10 cellular contexts compared by ENCODE assay signal in the genomic region with DNA sequence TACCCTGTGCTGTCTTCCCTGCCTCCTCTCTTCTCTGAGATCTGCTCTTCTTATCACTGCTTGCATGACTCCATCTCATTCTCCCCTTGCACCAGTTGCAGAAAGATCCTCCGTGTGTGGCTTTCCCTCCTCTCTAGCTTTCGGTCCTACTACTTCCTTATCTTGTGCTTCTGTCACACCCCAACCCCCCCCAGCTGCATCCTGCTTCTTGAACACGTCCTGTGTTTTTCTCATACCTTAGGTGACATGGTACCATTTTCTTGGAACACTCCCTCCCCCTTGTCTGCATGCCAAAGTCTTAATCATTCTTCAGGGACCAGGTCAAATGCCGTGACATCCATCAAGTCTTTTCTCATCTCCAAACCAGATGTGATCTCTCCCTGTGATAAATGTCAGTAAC. TPM values are rescaled to one million over a fixed set of nuclear protein-coding genes. Genes with fewer than 3 reads are reported as not detected.
A peak's percentile ranks its signal among the peaks of the same experiment; 100 is the strongest.
DNase-seq lines count a peak whose midpoint lies in the region; ATAC-seq and TF ChIP-seq lines count a peak whose summit lies in the region.
"Had no signal": no experiment of that assay in that cellular context is flagged by ENCODE, and none has a peak within 500 bp of the region (broad histone marks: within the 10 kb centered on the region; RNA-seq: fewer than 3 reads in every experiment).

No MANE protein-coding gene starts in this region.

- CTCF ChIA-PET in Calu3 (lab: Charles Lee) = no interaction called here

- no peaks in the 10 kb centered on the region for H3K27me3 Mint-ChIP-seq in CD4-positive, CD25-positive, alpha-beta regulatory T cell
- H3K27me3 Mint-ChIP-seq in activated naive CD8-positive, alpha-beta T cell = no peaks in the 10 kb centered on the region
- H3K27me3 Mint-ChIP-seq in nephron (ENCODE audit: low read depth) = no peaks in the 10 kb centered on the region
- no peaks in the 10 kb centered on the region for H3K27me3 Mint-ChIP-seq in Calu3 (ENCODE audit: unreplicated experiment)

- no peak for TF ChIP-seq CTCF in nephron (IDR thresholded peaks at IDR 0.05; ENCODE audit: unreplicated experiment in 3 of 3)
- TF ChIP-seq CTCF in Calu3 (IDR thresholded peaks at IDR 0.05; ENCODE audit: unreplicated experiment) = no peak

- H3K27me3 ChIP-seq in CD4-positive, CD25-positive, alpha-beta regulatory T cell (ENCODE audit: control insufficient read depth, insufficient read depth, low read length) = no peaks in the 10 kb centered on the region
- H3K27me3 ChIP-seq: cardiac muscle cell had no signal

- H3K9me3 Mint-ChIP-seq in CD4-positive, CD25-positive, alpha-beta regulatory T cell = peaks cover 0 to 2% (median 0%) of the 10 kb centered on the region in 7 donors
- H3K9me3 Mint-ChIP-seq in activated naive CD8-positive, alpha-beta T cell (ENCODE audit: low read depth) = no peaks in the 10 kb centered on the region
- H3K9me3 Mint-ChIP-seq in nephron = peaks cover 14% of the 10 kb centered on the region
- H3K9me3 Mint-ChIP-seq in Calu3 (ENCODE audit: low read depth, unreplicated experiment) = no peaks in the 10 kb centered on the region

- DNase-seq in CD4-positive, CD25-positive, alpha-beta regulatory T cell = peak in 1 of 3 donors; percentile 67
- DNase-seq in Kasumi-1 (lab: John Stamatoyannopoulos, UW) (peak; percentile 43 to 48), HUDEP-2 (lab: John Stamatoyannopoulos, UW; ENCODE audit: unreplicated experiment in 76 of 76) (no peak), Calu3 (no peak)
- DNase-seq: posterior cingulate gyrus had no signal

- H3K36me3 Mint-ChIP-seq in CD4-positive, CD25-positive, alpha-beta regulatory T cell = no peaks in the 10 kb centered on the region
- peaks cover 2% of the 10 kb centered on the region for H3K36me3 Mint-ChIP-seq in activated naive CD8-positive, alpha-beta T cell
- H3K36me3 Mint-ChIP-seq in nephron (ENCODE audit: low read depth) = no peaks in the 10 kb centered on the region
- no peaks in the 10 kb centered on the region for H3K36me3 Mint-ChIP-seq in Calu3 (ENCODE audit: insufficient read depth, unreplicated experiment)

- no peak for ATAC-seq in CD4-positive, CD25-positive, alpha-beta regulatory T cell (ENCODE audit: low read depth in 2 of 2)
- ATAC-seq in GM19463 (IDR thresholded peaks at IDR 0.05; ENCODE audit: unreplicated experiment) = no peak
- ATAC-seq in GM21576 (IDR thresholded peaks at IDR 0.05; ENCODE audit: unreplicated experiment) = no peak

- intact Hi-C loops in Calu3 (cut with micrococcal nuclease; ENCODE audit: unreplicated experiment) = no loop called here

- no peaks in the 10 kb centered on the region for H3K9me3 ChIP-seq in CD4-positive, CD25-positive, alpha-beta regulatory T cell (ENCODE audit: control insufficient read depth in 2 of 2, low read length in 2 of 2)

- H3K27ac ChIP-seq in CD4-positive, CD25-positive, alpha-beta regulatory T cell (ENCODE audit: insufficient read depth, low read length, poor library complexity, severe bottlenecking) = no peak overlapping the region
- H3K27ac ChIP-seq: cardiac muscle cell had no signal

- H3K4me1 Mint-ChIP-seq in CD4-positive, CD25-positive, alpha-beta regulatory T cell = peaks cover 0 to 21% (median 17%) of the 10 kb centered on the region in 4 donors
- H3K4me1 Mint-ChIP-seq in activated naive CD8-positive, alpha-beta T cell (ENCODE audit: low read depth) = peaks cover 31% of the 10 kb centered on the region
- H3K4me1 Mint-ChIP-seq in nephron = peaks cover 40% of the 10 kb centered on the region
- H3K4me1 Mint-ChIP-seq in Calu3 (ENCODE audit: low read depth, unreplicated experiment) = peaks cover 14% of the 10 kb centered on the region

- H3K4me1 ChIP-seq in CD4-positive, CD25-positive, alpha-beta regulatory T cell (ENCODE audit: control insufficient read depth, insufficient read depth, low read length, poor library complexity, severe bottlenecking) = peaks cover 7% of the 10 kb centered on the region

- BruUV-seq in Calu3 (replicated peaks; lab: Mats Ljungman, UMichigan) = no TSS peak

- peak overlapping the region in 1 of 4 donors; percentile 7 for H3K4me3 Mint-ChIP-seq in CD4-positive, CD25-positive, alpha-beta regulatory T cell
- peak overlapping the region; percentile 24 for H3K4me3 Mint-ChIP-seq in activated naive CD8-positive, alpha-beta T cell
- no peak overlapping the region for H3K4me3 Mint-ChIP-seq in nephron
- H3K4me3 Mint-ChIP-seq in Calu3 (ENCODE audit: low read depth, unreplicated experiment) = no peak overlapping the region

- H3K36me3 ChIP-seq in CD4-positive, CD25-positive, alpha-beta regulatory T cell (ENCODE audit: control insufficient read depth, insufficient read depth, low read length) = no peaks in the 10 kb centered on the region
- H3K36me3 ChIP-seq: cardiac muscle cell had no signal

- peak overlapping the region; percentile 1 for H3K4me3 ChIP-seq in CD4-positive, CD25-positive, alpha-beta regulatory T cell (ENCODE audit: low read depth, low read length)
- H3K4me3 ChIP-seq: cardiac muscle cell had no signal

- H3K27ac Mint-ChIP-seq in CD4-positive, CD25-positive, alpha-beta regulatory T cell = peak overlapping the region in 1 of 3 donors; percentile 18
- no peak overlapping the region for H3K27ac Mint-ChIP-seq in activated naive CD8-positive, alpha-beta T cell
- H3K27ac Mint-ChIP-seq in nephron = peak overlapping the region; percentile 3 to 47 (median 13)
- no peak overlapping the region for H3K27ac Mint-ChIP-seq in Calu3 (ENCODE audit: unreplicated experiment)

RNA-seq across cellular contexts. Expression of a gene that starts 46.4 kb away (rescaled TPM):
- 15.7 TPM for total RNA-seq in CD4-positive, CD25-positive, alpha-beta regulatory T cell
- 10 to 100 TPM in 3 of 4 donors, 1 to 10 TPM in 1; 3.8 to 24.5 (median 17.3) TPM for polyA plus RNA-seq in CD4-positive, CD25-positive, alpha-beta regulatory T cell
- total RNA-seq in Calu3 (2022) = 0.54 and 0.73 TPM in 2 replicates

RNA-seq across cellular contexts. Expression of a gene that starts 57.4 kb away (rescaled TPM):
- 4.7 TPM for total RNA-seq in CD4-positive, CD25-positive, alpha-beta regulatory T cell
- polyA plus RNA-seq in CD4-positive, CD25-positive, alpha-beta regulatory T cell = 1 to 10 TPM; 2.5 to 4.7 (median 3.0) TPM
- 7.9 and 8.0 TPM in 2 replicates for total RNA-seq in Calu3 (2022)

Comparison
In these comparisons a context has a peak if more than half of its experiments do, and no peak if none do; other contexts are left out.
1. DNase-seq: peak in Kasumi-1 (2 of 2); none in HUDEP-2 (0 of 76) and Calu3 (single experiment).
2. H3K27ac Mint-ChIP-seq: peak in nephron (3 of 3); none in activated naive CD8-positive, alpha-beta T cell (single experiment) and Calu3 (single experiment).